In genomic region chrX:109954333-109954732, GRCh38 we compare ENCODE assay signal across 21 cellular contexts. TPM values are rescaled to one million over a fixed set of nuclear protein-coding genes. Genes with fewer than 3 reads are reported as not detected.
DNase-seq lines count a peak whose midpoint lies in the region; ATAC-seq and TF ChIP-seq lines count a peak whose summit lies in the region.
"Had no signal": no experiment of that assay in that cellular context is flagged by ENCODE, and none has a peak within 500 bp of the region (broad histone marks: within the 10 kb centered on the region; RNA-seq: fewer than 3 reads in every experiment).

No MANE protein-coding gene starts in this region.

- peaks cover 0 to 2% of the 10 kb centered on the region in 2 donors for H3K27me3 Mint-ChIP-seq in natural killer cell treated with Interleukin-12 subunit alpha and Interleukin-12 subunit beta and Interleukin-15 and Interleukin-18, amount 100 ng/mL, for 72 hours
- H3K27me3 Mint-ChIP-seq in natural killer cell (ENCODE audit: low read depth in 2 of 2): no peaks in the 10 kb centered on the region
- peaks cover 3% of the 10 kb centered on the region for H3K27me3 Mint-ChIP-seq in chondrocyte (ENCODE audit: low read depth)
- H3K27me3 Mint-ChIP-seq: activated naive CD8-positive, alpha-beta T cell; CD4-positive, alpha-beta memory T cell had no signal

- no peak for ATAC-seq in natural killer cell treated with Interleukin-12 subunit alpha and Interleukin-12 subunit beta and Interleukin-15 and Interleukin-18, amount 100 ng/mL, for 72 hours
- ATAC-seq in natural killer cell: no peak
- ATAC-seq in PC-3: peak; percentile 61
- ATAC-seq in GM18498 (IDR thresholded peaks at IDR 0.05; ENCODE audit: unreplicated experiment): no peak

- H4K20me1 ChIP-seq in PC-3 (ENCODE audit: low read length): no peaks in the 10 kb centered on the region

- H3K27me3 ChIP-seq in PC-3 (ENCODE audit: low read length) (no peaks in the 10 kb centered on the region), brain microvascular endothelial cell (replicated peaks) (no peaks in the 10 kb centered on the region)
- H3K27me3 ChIP-seq: spleen had no signal

- TF ChIP-seq CTCF in natural killer cell (IDR thresholded peaks at IDR 0.05) (no peak), PC-3 (conservative IDR thresholded peaks at IDR 0.05; ENCODE audit: low read depth, low read length) (no peak), fibroblast of pulmonary artery (IDR thresholded peaks at IDR 0.05; ENCODE audit: low read length, missing control alignments) (no peak), chondrocyte (IDR thresholded peaks at IDR 0.05) (no peak), brain microvascular endothelial cell (IDR thresholded peaks at IDR 0.05; ENCODE audit: low read depth, low read length, missing control alignments) (no peak)

- POLR2A ChIA-PET in PC-3 (lab: Charles Lee; ENCODE audit: unreplicated experiment): interaction anchor here (0.5 kb wide), 1 partner anchor 1131 kb away, joined by 3 read pairs; no protein-coding TSS in a partner anchor

- no peaks in the 10 kb centered on the region for H3K9me2 ChIP-seq in PC-3 (replicated peaks; ENCODE audit: low read length)

- no peak overlapping the region for H2AFZ ChIP-seq in PC-3 (ENCODE audit: low read length)

- no TSS peak for BruUV-seq in PC-3 (replicated peaks; lab: Mats Ljungman, UMichigan)

- H3K4me3 Mint-ChIP-seq in natural killer cell treated with Interleukin-12 subunit alpha and Interleukin-12 subunit beta and Interleukin-15 and Interleukin-18, amount 100 ng/mL, for 72 hours: peak overlapping the region; percentile 40
- no peak overlapping the region for H3K4me3 Mint-ChIP-seq in natural killer cell
- H3K4me3 Mint-ChIP-seq in chondrocyte (ENCODE audit: unreplicated experiment): no peak overlapping the region
- H3K4me3 Mint-ChIP-seq: activated naive CD8-positive, alpha-beta T cell; CD4-positive, alpha-beta memory T cell had no signal

- peaks cover 32% of the 10 kb centered on the region for H3K4me1 ChIP-seq in PC-3 (ENCODE audit: insufficient read depth, low read length)
- H3K4me1 ChIP-seq: spleen had no signal

- CTCF ChIA-PET in PC-3 (lab: Charles Lee): interaction anchor here (1.2 kb wide), 1 partner anchor 43 kb away, joined by 3 read pairs; no protein-coding TSS in a partner anchor

- no peaks in the 10 kb centered on the region for H3F3A ChIP-seq in PC-3 (ENCODE audit: low read length, unreplicated experiment)

- no peaks in the 10 kb centered on the region for H3K36me3 Mint-ChIP-seq in natural killer cell treated with Interleukin-12 subunit alpha and Interleukin-12 subunit beta and Interleukin-15 and Interleukin-18, amount 100 ng/mL, for 72 hours
- H3K36me3 Mint-ChIP-seq in natural killer cell (no peaks in the 10 kb centered on the region), chondrocyte (ENCODE audit: low read depth) (no peaks in the 10 kb centered on the region)
- H3K36me3 Mint-ChIP-seq: activated naive CD8-positive, alpha-beta T cell; CD4-positive, alpha-beta memory T cell had no signal

- H3K27ac ChIP-seq in PC-3 (ENCODE audit: low read length): peak overlapping the region; percentile 46
- H3K27ac ChIP-seq in brain microvascular endothelial cell: no peak overlapping the region
- H3K27ac ChIP-seq: spleen had no signal

- H3K9ac ChIP-seq in PC-3 (ENCODE audit: low read length): no peak overlapping the region

- H3K27ac Mint-ChIP-seq in natural killer cell treated with Interleukin-12 subunit alpha and Interleukin-12 subunit beta and Interleukin-15 and Interleukin-18, amount 100 ng/mL, for 72 hours: peak overlapping the region in 1 of 2 donors; percentile 4
- H3K27ac Mint-ChIP-seq in natural killer cell: no peak overlapping the region
- no peak overlapping the region for H3K27ac Mint-ChIP-seq in chondrocyte (ENCODE audit: unreplicated experiment)
- H3K27ac Mint-ChIP-seq: activated naive CD8-positive, alpha-beta T cell had no signal

- peaks cover 17 to 27% of the 10 kb centered on the region in 2 donors for H3K4me1 Mint-ChIP-seq in natural killer cell treated with Interleukin-12 subunit alpha and Interleukin-12 subunit beta and Interleukin-15 and Interleukin-18, amount 100 ng/mL, for 72 hours (ENCODE audit: low read depth in 2 of 2)
- peaks cover 14 to 15% of the 10 kb centered on the region in 2 donors for H3K4me1 Mint-ChIP-seq in natural killer cell
- no peaks in the 10 kb centered on the region for H3K4me1 Mint-ChIP-seq in chondrocyte (ENCODE audit: low read depth)

- no peaks in the 10 kb centered on the region for H3K79me2 ChIP-seq in PC-3 (ENCODE audit: low read length)

- H3K4me3 ChIP-seq in PC-3 (ENCODE audit: low read length) (no peak overlapping the region), fibroblast of pulmonary artery (replicated peaks; ENCODE audit: low read depth, low read length) (no peak overlapping the region), brain microvascular endothelial cell (ENCODE audit: low read depth, low read length) (no peak overlapping the region)
- H3K4me3 ChIP-seq: coronary artery, spleen had no signal

- no peaks in the 10 kb centered on the region for H3K9me3 ChIP-seq in PC-3 (ENCODE audit: low read length)
- H3K9me3 ChIP-seq: spleen had no signal

- in situ Hi-C loops in brain microvascular endothelial cell (cut with HindIII; ENCODE audit: low pct_ligation_motif_present, low sequenced_read_pairs): no loop called here

- H3K4me2 ChIP-seq in PC-3 (ENCODE audit: low read length): peak overlapping the region; percentile 46; the same call in 1 of the 2 replicates

- H3K9me3 Mint-ChIP-seq in natural killer cell treated with Interleukin-12 subunit alpha and Interleukin-12 subunit beta and Interleukin-15 and Interleukin-18, amount 100 ng/mL, for 72 hours: no peaks in the 10 kb centered on the region
- H3K9me3 Mint-ChIP-seq in natural killer cell (no peaks in the 10 kb centered on the region), chondrocyte (ENCODE audit: low read depth) (no peaks in the 10 kb centered on the region)
- H3K9me3 Mint-ChIP-seq: CD4-positive, alpha-beta memory T cell had no signal

- DNase-seq in natural killer cell treated with Interleukin-12 subunit alpha and Interleukin-12 subunit beta and Interleukin-15 and Interleukin-18, amount 100 ng/mL, for 72 hours (ENCODE audit: low spot score): no peak
- DNase-seq in natural killer cell: no peak
- peak; percentile 57 for DNase-seq in PC-3
- DNase-seq in fibroblast of pulmonary artery (ENCODE audit: low read depth): peak; percentile 72
- no peak for DNase-seq in NCI-H1105 treated with DMSO at 0.1 percent for 48 hours (lab: John Stamatoyannopoulos, UW)
- DNase-seq in chondrocyte (ENCODE audit: low spot score): no peak
- DNase-seq in brain microvascular endothelial cell: no peak
- DNase-seq: activated CD4-positive, CD25-positive, alpha-beta regulatory T cell; CD4-positive, alpha-beta memory T cell; DMS53; foreskin fibroblast; hypothalamus; Kasumi-1; kidney glomerular epithelial cell; NCI-H146; NCI-H748 treated with DMSO at 0.1 percent for 48 hours; SIG-M5; spleen had no signal

- no peaks in the 10 kb centered on the region for H3K36me3 ChIP-seq in PC-3 (ENCODE audit: low read depth, low read length)
- no peaks in the 10 kb centered on the region for H3K36me3 ChIP-seq in brain microvascular endothelial cell (replicated peaks)
- H3K36me3 ChIP-seq: spleen had no signal

- intact Hi-C loops in natural killer cell (cut with micrococcal nuclease): no loop called here
- intact Hi-C loops in PC-3 (cut with micrococcal nuclease): loop anchor here (5.0 kb wide), 1 partner anchor 133 kb away; no protein-coding TSS in a partner anchor

RNA-seq across cellular contexts. Expression of gene TMEM164, which starts 48.6 kb away (rescaled TPM):
- total RNA-seq in natural killer cell treated with Interleukin-12 subunit alpha and Interleukin-12 subunit beta and Interleukin-15 and Interleukin-18, amount 100 ng/mL, for 72 hours: 10 to 100 TPM; 29.6 to 41.0 TPM
- 10 to 100 TPM; 18.9 to 80.6 (median 30.6) TPM for total RNA-seq in natural killer cell
- 23.7 and 26.6 TPM in 2 replicates for total RNA-seq in PC-3 (2014; rRNA removed)
- 9.0 to 12.7 TPM (median 11.8 TPM) in 3 replicates for total RNA-seq in chondrocyte

Comparison
In these comparisons a context has a peak if more than half of its experiments do, and no peak if none do; other contexts are left out.
1. DNase-seq: peak in PC-3 (single experiment) and fibroblast of pulmonary artery (single experiment); none in natural killer cell treated with Interleukin-12 subunit alpha and Interleukin-12 subunit beta and Interleukin-15 and Interleukin-18, amount 100 ng/mL, for 72 hours (single experiment), natural killer cell (single experiment), NCI-H1105 treated with DMSO at 0.1 percent for 48 hours (single experiment), chondrocyte (single experiment) and brain microvascular endothelial cell (single experiment).